ENCODE assay signal across 19 cellular contexts in genomic region chr21:37227071-37228002, GRCh38. TPM values are rescaled to one million over a fixed set of nuclear protein-coding genes. Genes with fewer than 3 reads are reported as not detected.
DNase-seq lines count a peak whose midpoint lies in the region; ATAC-seq, FAIRE-seq and TF ChIP-seq lines count a peak whose summit lies in the region.
"Had no signal": no experiment of that assay in that cellular context is flagged by ENCODE, and none has a peak within 500 bp of the region (broad histone marks: within the 10 kb centered on the region; RNA-seq: fewer than 3 reads in every experiment).

No MANE protein-coding gene starts in this region.

- H3K27me3 Mint-ChIP-seq in nephron progenitor cell (ENCODE audit: low read depth, poor library complexity), result peaks cover 2% of the 10 kb centered on the region

- TF ChIP-seq CTCF in DND-41 (IDR thresholded peaks at IDR 0.05; ENCODE audit: borderline replicate concordance, extremely low read depth, low read length, poor library complexity, severe bottlenecking), result no peak
- TF ChIP-seq CTCF in K562 (IDR thresholded peaks at IDR 0.05 in 2 of 3, conservative IDR thresholded peaks at IDR 0.05 in 1 of 3; ENCODE audit: insufficient read depth in 2 of 3, low read depth in 1 of 3, low read length in 3 of 3), result no peak
- no peak for TF ChIP-seq CTCF in nephron progenitor cell (IDR thresholded peaks at IDR 0.05)

- peak overlapping the region; percentile 89 for H3K27ac Mint-ChIP-seq in nephron progenitor cell

- H3K4me2 ChIP-seq in DND-41 (ENCODE audit: insufficient read depth, low read length) (no peak overlapping the region), K562 (ENCODE audit: insufficient read depth, low read length) (no peak overlapping the region)
- H3K4me2 ChIP-seq: SK-N-SH had no signal

- H3K4me3 Mint-ChIP-seq in nephron progenitor cell, result no peak overlapping the region

- ATAC-seq in DND-41 (ENCODE audit: insufficient read depth, low read depth) (no peak), K562 (no peak), HG02884 (IDR thresholded peaks at IDR 0.05; ENCODE audit: unreplicated experiment) (no peak)
- ATAC-seq: activated CD4-positive, CD25-positive, alpha-beta regulatory T cell treated with anti-CD3 and anti-CD28 coated beads, Interleukin-2, amount 50 U/mL, for 24 hours had no signal

- peaks cover 7% of the 10 kb centered on the region for H3K9me3 Mint-ChIP-seq in nephron progenitor cell

- no TSS peak for BruUV-seq in K562 (replicated peaks; lab: Mats Ljungman, UMichigan)

- no peak for FAIRE-seq in K562 (lab: Jason Lieb, UNC)
- FAIRE-seq: D721Med, GM18507, urothelium cell line had no signal

- CTCF ChIA-PET in K562 (lab: Yijun Ruan, JAX; ENCODE audit: low intra/inter-chr PET ratio), result no interaction called here

- H3K79me2 ChIP-seq in DND-41 (ENCODE audit: insufficient read depth, low read length), result peaks cover 90% of the 10 kb centered on the region
- H3K79me2 ChIP-seq in K562 (ENCODE audit: control insufficient read depth, insufficient read depth, low read length), result peaks cover 17% of the 10 kb centered on the region

- H2AFZ ChIP-seq in DND-41 (ENCODE audit: low read depth, low read length) (no peak overlapping the region), K562 (ENCODE audit: low read depth, low read length) (no peak overlapping the region)

- no peak for TF ChIP-seq POLR2A in K562 (conservative IDR thresholded peaks at IDR 0.05)

- 96% methylated on average over 31 of the region's 38 CpGs for WGBS in K562 (ENCODE audit: insufficient coverage, low coverage, missing lambda C conversion rate)

- H3K4me3 ChIP-seq in DND-41 (ENCODE audit: low read depth in 1 of 2, low read length in 2 of 2), result no peak overlapping the region
- H3K4me3 ChIP-seq in K562, result no peak overlapping the region
- H3K4me3 ChIP-seq: heart right ventricle had no signal

- H3K27ac ChIP-seq in DND-41 (ENCODE audit: low read length), result peak overlapping the region; percentile 87; the same call in 1 of the 2 replicates
- no peak overlapping the region for H3K27ac ChIP-seq in K562 (ENCODE audit: extremely low read depth, low read depth, low read length)
- H3K27ac ChIP-seq: heart right ventricle had no signal

- POLR2A ChIA-PET in K562 (lab: Yijun Ruan, JAX), result no interaction called here

- H3K9me1 ChIP-seq in K562 (ENCODE audit: control insufficient read depth, insufficient read depth, low read length), result no peaks in the 10 kb centered on the region

- peaks cover 44% of the 10 kb centered on the region for H4K20me1 ChIP-seq in DND-41 (ENCODE audit: insufficient read depth, low read length)
- no peaks in the 10 kb centered on the region for H4K20me1 ChIP-seq in K562 (replicated peaks; ENCODE audit: control insufficient read depth, insufficient read depth, low read length)

- in situ Hi-C loops in K562 (cut with MboI), result no loop called here

- H3K36me3 ChIP-seq in DND-41 (ENCODE audit: insufficient read depth, low read length), result peaks cover 86% of the 10 kb centered on the region
- H3K36me3 ChIP-seq in K562 (ENCODE audit: control insufficient read depth, insufficient read depth, low read length), result peaks cover 93% of the 10 kb centered on the region

- H3K36me3 Mint-ChIP-seq in nephron progenitor cell (ENCODE audit: low read depth), result peaks cover 86% of the 10 kb centered on the region

- H3K9ac ChIP-seq in DND-41 (ENCODE audit: low read depth, low read length), result no peak overlapping the region
- H3K9ac ChIP-seq in K562 (ENCODE audit: insufficient read depth in 1 of 2, low read depth in 2 of 2, low read length in 2 of 2), result no peak overlapping the region
- H3K9ac ChIP-seq: SK-N-SH had no signal

- H3K4me1 ChIP-seq in DND-41 (ENCODE audit: insufficient read depth, low read length) (peaks cover 46% of the 10 kb centered on the region), K562 (replicated peaks in 1 of 2; ENCODE audit: control insufficient read depth in 2 of 2, insufficient read depth in 2 of 2, low read length in 2 of 2) (peaks cover 0 to 11% of the 10 kb centered on the region in 2 experiments; a peak in 1 of 5 replicates)
- H3K4me1 ChIP-seq: heart right ventricle had no signal

- H3K9me3 ChIP-seq in DND-41 (ENCODE audit: insufficient read depth, low read length, severe bottlenecking) (no peaks in the 10 kb centered on the region), K562 (replicated peaks; ENCODE audit: control insufficient read depth, insufficient read depth, low read depth, low read length) (0 out of 2 replicates have a peak, but pooled peaks cover 3% of the 10 kb centered on the region)
- H3K9me3 ChIP-seq: heart right ventricle, SK-N-SH had no signal

- no peaks in the 10 kb centered on the region for H3K27me3 ChIP-seq in DND-41 (ENCODE audit: insufficient read depth, low read length, poor library complexity)
- no peaks in the 10 kb centered on the region for H3K27me3 ChIP-seq in K562 (ENCODE audit: control insufficient read depth in 2 of 2, insufficient read depth in 2 of 2, low read length in 2 of 2)
- H3K27me3 ChIP-seq: heart right ventricle had no signal

- TF ChIP-seq RAD21 in K562 (CRISPR knock-in tag; conservative IDR thresholded peaks at IDR 0.05 in 1 of 2, IDR thresholded peaks at IDR 0.05 in 1 of 2), result no peak

- intact Hi-C loops in K562 (cut with micrococcal nuclease), result loop anchor here (10.0 kb wide), 1 partner anchor 337 kb away; no protein-coding TSS in a partner anchor

- peak; percentile 47 for DNase-seq in activated CD8-positive, alpha-beta memory T cell treated with anti-CD3 and anti-CD28 coated beads for 24 hours
- no peak for DNase-seq in activated CD8-positive, alpha-beta memory T cell treated with anti-CD3 and anti-CD28 coated beads, Interleukin-2, amount 50 U/mL, for 4 hours
- DNase-seq in DND-41, result no peak
- no peak for DNase-seq in K562 (ENCODE audit: extremely low read depth in 1 of 4, low spot score in 3 of 4)
- no peak for DNase-seq in nephron progenitor cell
- DNase-seq in DMS53 treated with DMSO at 0.1 percent for 48 hours (lab: John Stamatoyannopoulos, UW; ENCODE audit: unreplicated experiment), result no peak
- no peak for DNase-seq in COLO668 (lab: John Stamatoyannopoulos, UW; ENCODE audit: unreplicated experiment)
- DNase-seq: cortex of kidney, heart right ventricle, NCI-H1417, NCI-H524, nucleus accumbens, SK-N-SH, substantia nigra had no signal

- H3K4me1 Mint-ChIP-seq in nephron progenitor cell, result peaks cover 7% of the 10 kb centered on the region

- TF ChIP-seq EP300 in K562 (IDR thresholded peaks at IDR 0.05; ENCODE audit: low read length), result no peak

TF ChIP-seq in K562, 482 proteins besides CTCF, POLR2A, EP300 and RAD21:
- TF ChIP-seq ZNF175 (CRISPR knock-in tag; IDR thresholded peaks at IDR 0.05; ENCODE audit: low read depth) (no peak), POLR2G (IDR thresholded peaks at IDR 0.05; ENCODE audit: low read depth, low read length) (peak; percentile 54)

RNA-seq across cellular contexts. Expression of gene VPS26C, which starts 39.8 kb away (rescaled TPM):
- total RNA-seq in K562 (2011; cell fraction: chromatin; rRNA removed; ENCODE audit: low replicate concordance), result 83.0 and 125 TPM in 2 replicates
- 43.8 and 49.2 TPM in 2 replicates for total RNA-seq in K562 (2011; cell fraction: nucleolus; rRNA removed)
- total RNA-seq in K562 (2011; cell fraction: nucleoplasm; rRNA removed), result 74.2 and 88.2 TPM in 2 replicates
- total RNA-seq in K562 (2014; rRNA removed) (41.4 and 54.7 TPM in 2 replicates), K562 (2014; rRNA removed; fragmentation: Illumina TruSeq; extraction: Trizol) (42.1 and 43.7 TPM in 2 replicates), K562 (2015; rRNA removed; fragmentation: Illumina TruSeq; extraction: Trizol) (44.8 and 46.3 TPM in 2 replicates), K562 (2021) (41.3 and 41.8 TPM in 2 replicates)
- polyA plus RNA-seq in K562 (2011; rRNA removed) (40.0 and 48.7 TPM in 2 replicates), K562 (2014; fragmentation: Illumina TruSeq; extraction: Trizol) (41.4 and 44.9 TPM in 2 replicates), K562 (2014; fragmentation: Nextera tagmentation; extraction: Ambion mirVana) (10 to 100 TPM; 32.8 to 42.2 TPM), K562 (2014; rRNA removed) (48.2 and 49.7 TPM in 2 replicates)
- 36.5 and 40.9 TPM in 2 replicates for polyA plus RNA-seq in K562 (2011; cell fraction: cytosol; rRNA removed)
- polyA plus RNA-seq in K562 (2011; cell fraction: nucleus; rRNA removed), result 30.1 and 32.3 TPM in 2 replicates
- polyA plus RNA-seq in K562 (2012), result 39.9 and 53.5 TPM in 2 replicates
- polyA minus RNA-seq in K562 (2011; rRNA and poly(A)+ RNA removed), result 42.6 and 46.0 TPM in 2 replicates
- 25.9 and 26.8 TPM in 2 replicates for polyA minus RNA-seq in K562 (2011; cell fraction: cytosol; rRNA and poly(A)+ RNA removed)
- polyA minus RNA-seq in K562 (2011; cell fraction: nucleus; rRNA and poly(A)+ RNA removed), result 27.2 and 34.8 TPM in 2 replicates
